In the genomic region with DNA sequence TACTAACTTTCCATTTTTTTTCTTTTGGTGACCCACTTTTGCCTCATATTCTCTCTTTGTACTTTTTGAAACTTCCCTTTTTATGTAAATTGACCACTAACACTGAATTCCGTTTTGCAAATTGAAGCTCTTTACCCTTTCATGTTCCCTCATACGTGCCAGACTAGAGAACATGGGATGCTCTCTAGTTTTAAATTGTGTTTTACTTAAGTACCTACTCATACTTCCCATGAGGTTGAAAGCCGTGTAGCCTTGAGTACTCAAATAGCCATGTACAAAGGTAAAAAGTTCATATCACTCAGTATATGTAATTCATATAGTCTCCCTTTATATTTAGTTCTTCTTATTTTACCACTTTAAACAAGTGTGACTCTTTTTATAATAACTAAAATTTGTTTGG, we compare ENCODE assay signal across 15 cellular contexts.
DNase-seq lines count a peak whose midpoint lies in the region; ATAC-seq and FAIRE-seq lines count a peak whose summit lies in the region.
"Had no signal": no experiment of that assay in that cellular context is flagged by ENCODE, and none has a peak within 500 bp of the region (broad histone marks: within the 10 kb centered on the region; RNA-seq: fewer than 3 reads in every experiment).

No MANE protein-coding gene starts in this region.

- no peaks in the 10 kb centered on the region for H3K9me3 ChIP-seq in CD4-positive, alpha-beta memory T cell (ENCODE audit: control insufficient read depth in 1 of 2, low read length in 2 of 2)
- H3K9me3 ChIP-seq: BE2C, Caco-2 had no signal

- peak; percentile 39 for FAIRE-seq in GM19239 (lab: Jason Lieb, UNC)
- FAIRE-seq: GM12891, H54 had no signal

- H3K4me3 Mint-ChIP-seq in CD4-positive, alpha-beta memory T cell, result peak overlapping the region in 1 of 8 donors; percentile 10
- no peak overlapping the region for H3K4me3 Mint-ChIP-seq in activated T-helper 17 cell treated with anti-CD3 and anti-CD28 coated beads, Interleukin-2, amount 50 U/mL, for 72 hours
- H3K4me3 Mint-ChIP-seq in stimulated activated effector memory CD8-positive, alpha-beta T cell treated with anti-CD3 and anti-CD28 coated beads, Interleukin-12 subunit alpha, Interleukin-12 subunit beta, amount 100 ng/mL, for 72 hours, result no peak overlapping the region
- H3K4me3 Mint-ChIP-seq: CD4-positive, CD25-positive, alpha-beta regulatory T cell; GM23338 had no signal

- CTCF ChIA-PET in CD4-positive, alpha-beta memory T cell (lab: Charles Lee; ENCODE audit: partially characterized antibody), result interaction anchor here (0.9 to 1.8 kb wide), 2 partner anchors 21 to 40 kb away, joined by 3 to 6 read pairs; no protein-coding TSS in a partner anchor

- H3K27me3 Mint-ChIP-seq in CD4-positive, alpha-beta memory T cell, result no peaks in the 10 kb centered on the region
- H3K27me3 Mint-ChIP-seq in activated T-helper 17 cell treated with anti-CD3 and anti-CD28 coated beads, Interleukin-2, amount 50 U/mL, for 72 hours, result no peaks in the 10 kb centered on the region
- H3K27me3 Mint-ChIP-seq: CD4-positive, CD25-positive, alpha-beta regulatory T cell had no signal

- H3K4me1 Mint-ChIP-seq in CD4-positive, alpha-beta memory T cell, result peaks cover 4 to 9% (median 6%) of the 10 kb centered on the region in 4 donors
- peaks cover 21% of the 10 kb centered on the region for H3K4me1 Mint-ChIP-seq in activated T-helper 17 cell treated with anti-CD3 and anti-CD28 coated beads, Interleukin-2, amount 50 U/mL, for 72 hours
- peaks cover 5% of the 10 kb centered on the region for H3K4me1 Mint-ChIP-seq in stimulated activated effector memory CD8-positive, alpha-beta T cell treated with anti-CD3 and anti-CD28 coated beads, Interleukin-12 subunit alpha, Interleukin-12 subunit beta, amount 100 ng/mL, for 72 hours
- H3K4me1 Mint-ChIP-seq: GM23338 had no signal

- peak; percentile 94 for ATAC-seq in activated T-helper 17 cell treated with anti-CD3 and anti-CD28 coated beads, Interleukin-2, amount 50 U/mL, for 72 hours (replicated peaks)
- ATAC-seq in stimulated activated effector memory CD8-positive, alpha-beta T cell treated with anti-CD3 and anti-CD28 coated beads, Interleukin-12 subunit alpha, Interleukin-12 subunit beta, amount 100 ng/mL, for 72 hours, result peak; percentile 77
- no peak for ATAC-seq in GM18909 (IDR thresholded peaks at IDR 0.05; ENCODE audit: poor library complexity, unreplicated experiment)
- ATAC-seq: GM23338 had no signal

- intact Hi-C loops in CD4-positive, alpha-beta memory T cell (cut with micrococcal nuclease), result no loop called here

- H3K9me3 Mint-ChIP-seq in CD4-positive, alpha-beta memory T cell, result no peaks in the 10 kb centered on the region
- no peaks in the 10 kb centered on the region for H3K9me3 Mint-ChIP-seq in activated T-helper 17 cell treated with anti-CD3 and anti-CD28 coated beads, Interleukin-2, amount 50 U/mL, for 72 hours
- no peaks in the 10 kb centered on the region for H3K9me3 Mint-ChIP-seq in stimulated activated effector memory CD8-positive, alpha-beta T cell treated with anti-CD3 and anti-CD28 coated beads, Interleukin-12 subunit alpha, Interleukin-12 subunit beta, amount 100 ng/mL, for 72 hours
- H3K9me3 Mint-ChIP-seq: CD4-positive, CD25-positive, alpha-beta regulatory T cell; GM23338 had no signal

- H3K36me3 Mint-ChIP-seq in CD4-positive, alpha-beta memory T cell, result peaks cover 60 to 66% of the 10 kb centered on the region in 2 donors
- peaks cover 91% of the 10 kb centered on the region for H3K36me3 Mint-ChIP-seq in activated T-helper 17 cell treated with anti-CD3 and anti-CD28 coated beads, Interleukin-2, amount 50 U/mL, for 72 hours (ENCODE audit: low read depth)
- H3K36me3 Mint-ChIP-seq in stimulated activated effector memory CD8-positive, alpha-beta T cell treated with anti-CD3 and anti-CD28 coated beads, Interleukin-12 subunit alpha, Interleukin-12 subunit beta, amount 100 ng/mL, for 72 hours, result peaks cover 84% of the 10 kb centered on the region

- no peak overlapping the region for H3K4me3 ChIP-seq in CD4-positive, alpha-beta memory T cell (ENCODE audit: low read length in 2 of 2)
- H3K4me3 ChIP-seq: GM23338 had no signal

- H3K36me3 ChIP-seq in CD4-positive, alpha-beta memory T cell (ENCODE audit: insufficient read depth, low read length), result peaks cover 10% of the 10 kb centered on the region
- H3K36me3 ChIP-seq: BE2C had no signal

- POLR2A ChIA-PET in CD4-positive, alpha-beta memory T cell (lab: Charles Lee; ENCODE audit: partially characterized antibody), result interaction anchor here (0.6 kb wide), 1 partner anchor 93 kb away, joined by 4 read pairs; no protein-coding TSS in a partner anchor

- peak overlapping the region in 4 of 7 donors; percentile 2 to 69 (median 4) for H3K27ac Mint-ChIP-seq in CD4-positive, alpha-beta memory T cell
- peak overlapping the region; percentile 11 for H3K27ac Mint-ChIP-seq in activated T-helper 17 cell treated with anti-CD3 and anti-CD28 coated beads, Interleukin-2, amount 50 U/mL, for 72 hours
- no peak overlapping the region for H3K27ac Mint-ChIP-seq in stimulated activated effector memory CD8-positive, alpha-beta T cell treated with anti-CD3 and anti-CD28 coated beads, Interleukin-12 subunit alpha, Interleukin-12 subunit beta, amount 100 ng/mL, for 72 hours
- H3K27ac Mint-ChIP-seq: GM23338 had no signal

- H3K4me1 ChIP-seq in CD4-positive, alpha-beta memory T cell (ENCODE audit: insufficient read depth, low read length), result no peaks in the 10 kb centered on the region
- H3K4me1 ChIP-seq: BE2C, Caco-2 had no signal

- no peaks in the 10 kb centered on the region for H3K27me3 ChIP-seq in CD4-positive, alpha-beta memory T cell (ENCODE audit: insufficient read depth, low read length)
- H3K27me3 ChIP-seq: BE2C had no signal

- no peak overlapping the region for H3K27ac ChIP-seq in CD4-positive, alpha-beta memory T cell (ENCODE audit: low read depth, low read length)

- DNase-seq in CD4-positive, alpha-beta memory T cell, result no peak
- no peak for DNase-seq in GM19239 (ENCODE audit: insufficient read length, low spot score)
- DNase-seq in stimulated activated effector memory CD8-positive, alpha-beta T cell treated with anti-CD3 and anti-CD28 coated beads, Interleukin-12 subunit alpha, Interleukin-12 subunit beta, amount 100 ng/mL, for 72 hours (ENCODE audit: low spot score in 2 of 2), result no peak
- DNase-seq in NCI-H69 (lab: John Stamatoyannopoulos, UW), result no peak
- DNase-seq: ACHN; BE2C; C1 segment of cervical spinal cord; Caco-2; CD4-positive, CD25-positive, alpha-beta regulatory T cell; HCEC 1CT had no signal
